ENCODE assay signal across 8 cellular contexts in the genomic region with DNA sequence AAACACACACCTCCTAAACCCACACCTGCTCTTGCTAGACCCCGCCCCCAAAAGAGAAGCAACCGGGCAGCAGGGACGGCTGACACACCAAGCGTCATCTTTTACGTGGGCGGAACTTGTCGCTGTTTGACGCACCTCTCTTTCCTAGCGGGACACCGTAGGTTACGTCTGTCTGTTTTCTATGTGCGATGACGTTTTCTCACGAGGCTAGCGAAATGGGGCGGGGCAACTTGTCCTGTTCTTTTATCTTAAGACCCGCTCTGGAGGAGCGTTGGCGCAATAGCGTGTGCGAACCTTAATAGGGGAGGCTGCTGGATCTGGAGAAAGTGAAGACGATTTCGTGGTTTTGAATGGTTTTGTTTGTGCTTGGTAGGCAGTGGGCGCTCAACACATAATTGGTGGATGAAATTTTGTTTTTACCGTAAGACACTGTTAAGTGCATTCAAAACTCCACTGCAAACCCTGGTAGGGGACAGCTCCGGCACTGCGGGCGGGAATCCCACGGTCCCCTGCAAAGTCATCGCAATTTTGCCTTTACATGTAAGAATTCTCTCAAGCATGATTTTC. TPM values are rescaled to one million over a fixed set of nuclear protein-coding genes. Genes with fewer than 3 reads are reported as not detected.
A peak's percentile ranks its signal among the peaks of the same experiment; 100 is the strongest.
DNase-seq lines count a peak whose midpoint lies in the region; ATAC-seq and TF ChIP-seq lines count a peak whose summit lies in the region.

No MANE protein-coding gene starts in this region.

- no peaks in the 10 kb centered on the region for H3K9me2 ChIP-seq in hepatocyte (replicated peaks; ENCODE audit: insufficient read depth)

- TF ChIP-seq CTCF in hepatocyte (IDR thresholded peaks at IDR 0.05; ENCODE audit: poor library complexity): no peak

- H3K4me1 ChIP-seq in hepatocyte (ENCODE audit: insufficient read depth) (peaks cover 19% of the 10 kb centered on the region), rectal smooth muscle tissue (ENCODE audit: control insufficient read depth, insufficient read depth, low read length) (peaks cover 13% of the 10 kb centered on the region), aorta (ENCODE audit: control insufficient read depth in 1 of 2, insufficient read depth in 2 of 2, low read length in 2 of 2) (no peaks in the 10 kb centered on the region)

- H3K9ac ChIP-seq in rectal smooth muscle tissue (ENCODE audit: low read length): peak overlapping the region; percentile 84

- H3K9me3 ChIP-seq in hepatocyte (ENCODE audit: low read depth) (no peaks in the 10 kb centered on the region), aorta (ENCODE audit: control insufficient read depth, low read length) (peaks cover 2% of the 10 kb centered on the region)

- WGBS in hepatocyte (ENCODE audit: low lambda C conversion rate, missing lambda C conversion rate): 1% methylated on average over 30 of the region's 30 CpGs
- WGBS in aorta, 2 donors: 0% methylated on average over 30 of the region's 30 CpGs

- peaks cover 29% of the 10 kb centered on the region for H3K79me2 ChIP-seq in hepatocyte

- H4K20me1 ChIP-seq in hepatocyte (ENCODE audit: insufficient read depth, poor library complexity, severe bottlenecking): no peaks in the 10 kb centered on the region

- H3K27ac ChIP-seq in hepatocyte (peak overlapping the region; percentile 100), rectal smooth muscle tissue (ENCODE audit: low read depth, low read length) (peak overlapping the region; percentile 96), aorta (ENCODE audit: low read depth in 1 of 2, low read length in 2 of 2) (peak overlapping the region in 1 of 2 donors; percentile 78)

- intact Hi-C loops in aorta (cut with DNase I): loop anchor here in 1 of 2 donors (10.0 kb wide), 1 partner anchor 619 kb away; a partner anchor contains a TSS

- H3K36me3 ChIP-seq in hepatocyte (replicated peaks; ENCODE audit: insufficient read depth, low read depth): no peaks in the 10 kb centered on the region
- H3K36me3 ChIP-seq in rectal smooth muscle tissue (ENCODE audit: control insufficient read depth, insufficient read depth, low read length): no peaks in the 10 kb centered on the region
- H3K36me3 ChIP-seq in aorta (ENCODE audit: control insufficient read depth in 1 of 2, insufficient read depth in 2 of 2, low read length in 1 of 2): no peaks in the 10 kb centered on the region

- peak overlapping the region; percentile 80 for H3K4me2 ChIP-seq in hepatocyte

- DNase-seq in NCI-H187 (lab: John Stamatoyannopoulos, UW) (peak; percentile 90 to 97), T1000 (lab: John Stamatoyannopoulos, UW) (peak; percentile 82), astrocyte of the hippocampus (ENCODE audit: low read depth, low spot score) (peak; percentile 98), hepatocyte (ENCODE audit: low spot score) (peak; percentile 98), aorta (peak; percentile 96 to 97)

- H3K27me3 ChIP-seq in hepatocyte (no peaks in the 10 kb centered on the region), rectal smooth muscle tissue (ENCODE audit: control insufficient read depth, insufficient read depth, low read length) (no peaks in the 10 kb centered on the region), aorta (ENCODE audit: control insufficient read depth in 1 of 2, insufficient read depth in 2 of 2, low read length in 1 of 2) (no peaks in the 10 kb centered on the region)

- ATAC-seq in GM18502 (IDR thresholded peaks at IDR 0.05; ENCODE audit: poor library complexity, unreplicated experiment) (peak; percentile 88), HG02943 (IDR thresholded peaks at IDR 0.05; ENCODE audit: low read depth, unreplicated experiment) (peak; percentile 94), aorta (ENCODE audit: low FRiP score) (peak; percentile 95)

- peak overlapping the region; percentile 38 for H2AFZ ChIP-seq in hepatocyte

- H3K4me3 ChIP-seq in hepatocyte (peak overlapping the region; percentile 32), rectal smooth muscle tissue (ENCODE audit: low read length) (peak overlapping the region; percentile 79), aorta (ENCODE audit: low read length in 2 of 2) (peak overlapping the region; percentile 76 to 91)

RNA-seq across cellular contexts. Expression of a gene that starts 0.5 kb away (rescaled TPM):
- total RNA-seq in hepatocyte: 30.3 and 32.7 TPM in 2 replicates
- 9.3 and 12.4 TPM in 2 replicates for polyA plus RNA-seq in hepatocyte
- total RNA-seq in aorta: 10 to 100 TPM; 23.2 to 26.7 TPM
- polyA plus RNA-seq in aorta: 1 to 10 TPM; 5.5 to 9.6 TPM

RNA-seq across cellular contexts. Expression of a gene that starts 44.2 kb away (rescaled TPM):
- total RNA-seq in hepatocyte: 13.3 and 14.1 TPM in 2 replicates
- 8.5 and 13.5 TPM in 2 replicates for polyA plus RNA-seq in hepatocyte
- total RNA-seq in aorta: 1 to 10 TPM; 5.8 to 9.0 TPM
- polyA plus RNA-seq in aorta: 1 to 10 TPM; 3.0 to 5.8 TPM

RNA-seq across cellular contexts. Expression of a gene that starts 49.7 kb away (rescaled TPM):
- total RNA-seq in hepatocyte (not detected in 2 replicates), aorta (not detected)
- polyA plus RNA-seq in hepatocyte (0.36 TPM in 1 of 2 replicates, not detected in the other), aorta (not detected)

Comparison
In these comparisons a context has a peak if more than half of its experiments do, and no peak if none do; other contexts are left out.
1. H3K4me3 ChIP-seq: peak in every context shown above with its lines; median percentile 84 in aorta; 79 in rectal smooth muscle tissue; 32 in hepatocyte.